In the genomic region with DNA sequence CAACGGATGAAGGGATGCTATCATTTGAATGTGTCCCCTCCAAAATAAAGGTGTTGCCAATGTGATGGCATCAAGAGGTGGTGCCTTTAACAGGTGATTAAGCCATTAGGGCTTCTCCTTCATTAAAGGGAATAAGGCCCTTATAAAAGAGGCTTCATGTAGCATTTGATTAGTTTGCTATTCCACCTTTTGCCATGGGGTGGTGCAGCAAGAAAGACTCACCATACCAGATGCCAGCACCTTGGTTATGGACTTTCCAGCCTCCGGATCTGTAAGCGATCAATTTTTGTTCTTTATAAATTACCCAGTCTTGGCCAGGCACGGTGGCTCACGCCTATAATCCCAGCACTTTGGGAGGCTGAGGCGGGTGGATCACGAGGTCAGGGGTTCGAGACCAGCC, we compare ENCODE assay signal across 8 cellular contexts. TPM values are rescaled to one million over a fixed set of nuclear protein-coding genes. Genes with fewer than 3 reads are reported as not detected.
DNase-seq lines count a peak whose midpoint lies in the region; ATAC-seq and TF ChIP-seq lines count a peak whose summit lies in the region.

No MANE protein-coding gene starts in this region.

- ATAC-seq in GM19397 (IDR thresholded peaks at IDR 0.05; ENCODE audit: unreplicated experiment) = no peak
- no peak for ATAC-seq in HG02870 (IDR thresholded peaks at IDR 0.05; ENCODE audit: unreplicated experiment)

- peak; percentile 43 for DNase-seq in AG20443 (ENCODE audit: low spot score)
- peak; percentile 37 for DNase-seq in RPMI7951 (ENCODE audit: low read depth)
- DNase-seq in germinal center (ENCODE audit: low spot score) = peak; percentile 22
- no peak for DNase-seq in HuH-7.5 (ENCODE audit: low spot score)
- DNase-seq in NOMO-1 treated with dmso at 0.1 percent for 144 hours (lab: John Stamatoyannopoulos, UW; ENCODE audit: unreplicated experiment) = no peak

- TF ChIP-seq CTCF in GM12873 (IDR thresholded peaks at IDR 0.05; ENCODE audit: insufficient read depth, low read depth, low read length, missing control alignments) = peak; percentile 48

RNA-seq across cellular contexts. Expression of a gene that starts 7.9 kb away (rescaled TPM):
- 20.5 and 22.5 TPM in 2 replicates for total RNA-seq in RPMI7951 (2014; rRNA removed; shearing (Covaris generic))

Comparison
In these comparisons a context has a peak if more than half of its experiments do, and no peak if none do; other contexts are left out.
1. DNase-seq: peak in AG20443 (single experiment), RPMI7951 (single experiment) and germinal center (single experiment); none in HuH-7.5 (single experiment) and NOMO-1 treated with dmso at 0.1 percent for 144 hours (single experiment).